ENCODE assay signal across 23 cellular contexts in genomic region chr19:4439243-4439642, GRCh38.
"Had no signal": no experiment of that assay in that cellular context is flagged by ENCODE, and none has a peak within 500 bp of the region (broad histone marks: within the 10 kb centered on the region; RNA-seq: fewer than 3 reads in every experiment).

No MANE protein-coding gene starts in this region.

- DNase-seq: activated CD4-positive, alpha-beta T cell treated with anti-CD3 and anti-CD28 coated beads, Interleukin-2, amount 10 ng/mL, durations not matched to agents 7 days and 5 days; activated CD4-positive, CD25-positive, alpha-beta regulatory T cell treated with anti-CD3 and anti-CD28 coated beads, Interleukin-2, amount 50 U/mL, for 72 hours; activated CD8-positive, alpha-beta memory T cell treated with anti-CD3 and anti-CD28 coated beads, Interleukin-2, amount 10 ng/mL, durations not matched to agents 7 days and 5 days; activated CD8-positive, alpha-beta T cell treated with anti-CD3 and anti-CD28 coated beads for 36 hours; activated effector memory CD4-positive, alpha-beta T cell treated with anti-CD3 and anti-CD28 coated beads, Interleukin-2, amount 50 U/mL, for 16 hours; activated T-cell treated with anti-CD3 and anti-CD28 coated beads for 4 hours; aorta; cerebellar nuclear complex; lower lobe of right lung; SK-N-SH; small intestine; stimulated activated CD4-positive, alpha-beta T cell treated with anti-CD3 and anti-CD28 coated beads, Interleukin-2, amount 100 ng/mL, for 24 hours; stomach; T-cell; testis; upper lobe of left lung had no signal

- H3K27ac Mint-ChIP-seq: activated CD4-positive, alpha-beta T cell treated with anti-CD3 and anti-CD28 coated beads, Interleukin-2, amount 10 ng/mL, durations not matched to agents 7 days and 5 days; activated CD8-positive, alpha-beta memory T cell treated with anti-CD3 and anti-CD28 coated beads, Interleukin-2, amount 10 ng/mL, durations not matched to agents 7 days and 5 days; activated CD8-positive, alpha-beta T cell treated with anti-CD3 and anti-CD28 coated beads for 36 hours; activated naive CD4-positive, alpha-beta T cell treated with anti-CD3 and anti-CD28 coated beads, Interleukin-2, amount 50 U/mL, for 24 hours; stimulated activated effector memory CD8-positive, alpha-beta T cell treated with anti-CD3 and anti-CD28 coated beads, Interleukin-12 subunit alpha, Interleukin-12 subunit beta, amount 100 ng/mL, for 72 hours; T-cell; T-helper 2 cell treated with Interferon-gamma antibody and Interleukin-4, amounts not matched to agents 5 μg/mL and 100 μg/mL, for 36 hours had no signal

- H3K4me3 ChIP-seq: coronary artery, lower lobe of right lung, stomach, testis, upper lobe of left lung had no signal

- ATAC-seq: activated CD8-positive, alpha-beta memory T cell treated with anti-CD3 and anti-CD28 coated beads, Interleukin-2, amount 10 ng/mL, durations not matched to agents 7 days and 5 days; activated CD8-positive, alpha-beta T cell treated with anti-CD3 and anti-CD28 coated beads for 36 hours; lower lobe of right lung; naive thymus-derived CD8-positive, alpha-beta T cell; sciatic nerve; stimulated activated effector memory CD8-positive, alpha-beta T cell treated with anti-CD3 and anti-CD28 coated beads, Interleukin-12 subunit alpha, Interleukin-12 subunit beta, amount 100 ng/mL, for 72 hours; T-cell had no signal

- H3K4me1 ChIP-seq: lower lobe of right lung, testis, upper lobe of left lung had no signal

- H3K9me3 ChIP-seq: lower lobe of right lung, SK-N-SH, stomach, testis, upper lobe of left lung had no signal

- H3K4me1 Mint-ChIP-seq: activated CD4-positive, alpha-beta T cell treated with anti-CD3 and anti-CD28 coated beads, Interleukin-2, amount 10 ng/mL, durations not matched to agents 7 days and 5 days; activated CD8-positive, alpha-beta memory T cell treated with anti-CD3 and anti-CD28 coated beads, Interleukin-2, amount 10 ng/mL, durations not matched to agents 7 days and 5 days; activated naive CD4-positive, alpha-beta T cell treated with anti-CD3 and anti-CD28 coated beads, Interleukin-2, amount 50 U/mL, for 24 hours had no signal

- H3K27me3 ChIP-seq: stomach, testis, upper lobe of left lung had no signal

- H3K9me3 Mint-ChIP-seq: activated CD4-positive, alpha-beta T cell treated with anti-CD3 and anti-CD28 coated beads, Interleukin-2, amount 10 ng/mL, durations not matched to agents 7 days and 5 days; activated CD8-positive, alpha-beta T cell treated with anti-CD3 and anti-CD28 coated beads for 36 hours; activated naive CD4-positive, alpha-beta T cell treated with anti-CD3 and anti-CD28 coated beads, Interleukin-2, amount 50 U/mL, for 24 hours; naive thymus-derived CD8-positive, alpha-beta T cell; stimulated activated effector memory CD8-positive, alpha-beta T cell treated with anti-CD3 and anti-CD28 coated beads, Interleukin-12 subunit alpha, Interleukin-12 subunit beta, amount 100 ng/mL, for 72 hours; T-cell; T-helper 2 cell treated with Interferon-gamma antibody and Interleukin-4, amounts not matched to agents 5 μg/mL and 100 μg/mL, for 36 hours had no signal

- H3K27me3 Mint-ChIP-seq: activated CD4-positive, alpha-beta T cell treated with anti-CD3 and anti-CD28 coated beads, Interleukin-2, amount 10 ng/mL, durations not matched to agents 7 days and 5 days; activated CD8-positive, alpha-beta memory T cell treated with anti-CD3 and anti-CD28 coated beads, Interleukin-2, amount 10 ng/mL, durations not matched to agents 7 days and 5 days; activated CD8-positive, alpha-beta T cell treated with anti-CD3 and anti-CD28 coated beads for 36 hours; activated naive CD4-positive, alpha-beta T cell treated with anti-CD3 and anti-CD28 coated beads, Interleukin-2, amount 50 U/mL, for 24 hours; naive thymus-derived CD8-positive, alpha-beta T cell; T-cell had no signal

- H3K4me3 Mint-ChIP-seq: activated CD4-positive, alpha-beta T cell treated with anti-CD3 and anti-CD28 coated beads, Interleukin-2, amount 10 ng/mL, durations not matched to agents 7 days and 5 days; activated CD8-positive, alpha-beta memory T cell treated with anti-CD3 and anti-CD28 coated beads, Interleukin-2, amount 10 ng/mL, durations not matched to agents 7 days and 5 days; activated CD8-positive, alpha-beta T cell treated with anti-CD3 and anti-CD28 coated beads for 36 hours; activated naive CD4-positive, alpha-beta T cell treated with anti-CD3 and anti-CD28 coated beads, Interleukin-2, amount 50 U/mL, for 24 hours; naive thymus-derived CD8-positive, alpha-beta T cell; stimulated activated effector memory CD8-positive, alpha-beta T cell treated with anti-CD3 and anti-CD28 coated beads, Interleukin-12 subunit alpha, Interleukin-12 subunit beta, amount 100 ng/mL, for 72 hours; T-cell; T-helper 2 cell treated with Interferon-gamma antibody and Interleukin-4, amounts not matched to agents 5 μg/mL and 100 μg/mL, for 36 hours had no signal

- H3K27ac ChIP-seq: coronary artery, lower lobe of right lung, stomach, testis, upper lobe of left lung, VCaP had no signal
